In genomic region chr2:180006781-180007579, GRCh38 we compare ENCODE assay signal across 8 cellular contexts. TPM values are rescaled to one million over a fixed set of nuclear protein-coding genes. Genes with fewer than 3 reads are reported as not detected.
DNase-seq lines count a peak whose midpoint lies in the region; ATAC-seq, FAIRE-seq and TF ChIP-seq lines count a peak whose summit lies in the region.

Gene CWC22, minus strand, starts transcription at chr2:180007297. Its CDS starts 13,956 bp downstream, at chr2:179993341.

- FAIRE-seq in RCC 7860 (lab: Jason Lieb, UNC), result peak; percentile 79

- peaks cover 3 to 4% of the 10 kb centered on the region in 2 donors for H3K36me3 Mint-ChIP-seq in activated T-cell treated with anti-CD3 and anti-CD28 coated beads, Interleukin-2, amount 50 U/mL, for 72 hours (ENCODE audit: insufficient read depth in 2 of 2)

- no peaks in the 10 kb centered on the region for H3K27me3 Mint-ChIP-seq in activated T-cell treated with anti-CD3 and anti-CD28 coated beads, Interleukin-2, amount 50 U/mL, for 72 hours (ENCODE audit: low read depth)

- intact Hi-C loops in esophagus muscularis mucosa (cut with DNase I), result loop anchor here (5.0 kb wide), 1 partner anchor 975 kb away; the partner anchor contains the start of gene UBE2E3

- no peaks in the 10 kb centered on the region for H3K9me3 Mint-ChIP-seq in activated T-cell treated with anti-CD3 and anti-CD28 coated beads, Interleukin-2, amount 50 U/mL, for 72 hours

- H3K27ac ChIP-seq in KOPT-K1 (ENCODE audit: low read depth, low read length, poor library complexity, severe bottlenecking) (peak within 1 kb of the TSS; percentile 81), esophagus muscularis mucosa (replicated peaks in 1 of 4) (peak within 1 kb of the TSS; percentile 83 to 93 (median 88)), muscle layer of duodenum (ENCODE audit: low read length) (peak within 1 kb of the TSS; percentile 97)

- no peak for TF ChIP-seq CTCF in esophagus muscularis mucosa (IDR thresholded peaks at IDR 0.05)

- no peak for TF ChIP-seq EP300 in esophagus muscularis mucosa (IDR thresholded peaks at IDR 0.05)

- H3K27me3 ChIP-seq in esophagus muscularis mucosa, result no peaks in the 10 kb centered on the region
- no peaks in the 10 kb centered on the region for H3K27me3 ChIP-seq in muscle layer of duodenum (ENCODE audit: low read depth, low read length)

- H3K4me1 ChIP-seq in esophagus muscularis mucosa, result peaks cover 13 to 32% (median 19%) of the 10 kb centered on the region in 4 donors
- peaks cover 0 to 27% of the 10 kb centered on the region in 2 donors for H3K4me1 ChIP-seq in muscle layer of duodenum (ENCODE audit: control insufficient read depth in 1 of 2, insufficient read depth in 2 of 2, low read length in 2 of 2)

- DNase-seq in DMS79 (lab: John Stamatoyannopoulos, UW) (peak; percentile 86), RCC 7860 (ENCODE audit: low spot score) (peak; percentile 81), esophagus muscularis mucosa (ENCODE audit: extremely low spot score) (peak; percentile 98)
- peak; percentile 83 to 86 for DNase-seq in activated T-cell treated with anti-CD3 and anti-CD28 coated beads, Interleukin-2, amount 50 U/mL, for 72 hours
- DNase-seq in stimulated activated CD8-positive, alpha-beta memory T cell treated with anti-CD3 and anti-CD28 coated beads, Interleukin-7, amount 100 ng/mL, for 4 hours (ENCODE audit: low read depth in 2 of 2), result peak; percentile 75 to 83

- ATAC-seq in GM21786 (IDR thresholded peaks at IDR 0.05; ENCODE audit: unreplicated experiment), result peak; percentile 97
- ATAC-seq in activated T-cell treated with anti-CD3 and anti-CD28 coated beads, Interleukin-2, amount 50 U/mL, for 72 hours (replicated peaks in 1 of 2), result peak; percentile 99

- TF ChIP-seq POLR2A in esophagus muscularis mucosa (IDR thresholded peaks at IDR 0.05; ENCODE audit: low read depth), result no peak

- peaks cover 43% of the 10 kb centered on the region for H3K4me1 Mint-ChIP-seq in activated T-cell treated with anti-CD3 and anti-CD28 coated beads, Interleukin-2, amount 50 U/mL, for 72 hours (ENCODE audit: low read depth)

- peak within 1 kb of the TSS; percentile 70 to 93 (median 82) for H3K4me3 ChIP-seq in esophagus muscularis mucosa
- peak within 1 kb of the TSS; percentile 78 to 84 for H3K4me3 ChIP-seq in muscle layer of duodenum (ENCODE audit: low read depth in 1 of 2, low read length in 2 of 2)

- H3K4me3 Mint-ChIP-seq in activated T-cell treated with anti-CD3 and anti-CD28 coated beads, Interleukin-2, amount 50 U/mL, for 72 hours, result peak within 1 kb of the TSS; percentile 93 to 97

- under 1% methylated on average over 41 of the region's 46 CpGs for WGBS in esophagus muscularis mucosa

- H3K36me3 ChIP-seq in KOPT-K1 (ENCODE audit: insufficient read depth, low read length), result no peaks in the 10 kb centered on the region; the same call in 1 of the 2 replicates
- no peaks in the 10 kb centered on the region for H3K36me3 ChIP-seq in esophagus muscularis mucosa
- peaks cover 0 to 3% of the 10 kb centered on the region in 2 donors for H3K36me3 ChIP-seq in muscle layer of duodenum (ENCODE audit: control insufficient read depth in 1 of 2, insufficient read depth in 2 of 2, low read length in 2 of 2)

- no peaks in the 10 kb centered on the region for H3K9me3 ChIP-seq in KOPT-K1 (ENCODE audit: insufficient read depth, low read length, poor library complexity, severe bottlenecking)
- H3K9me3 ChIP-seq in esophagus muscularis mucosa, result no peaks in the 10 kb centered on the region
- H3K9me3 ChIP-seq in muscle layer of duodenum (ENCODE audit: control insufficient read depth in 1 of 2, low read length in 2 of 2), result no peaks in the 10 kb centered on the region

- peak within 1 kb of the TSS; percentile 100 for H3K27ac Mint-ChIP-seq in activated T-cell treated with anti-CD3 and anti-CD28 coated beads, Interleukin-2, amount 50 U/mL, for 72 hours

RNA-seq across cellular contexts. Expression of gene CWC22, which starts in this region (rescaled TPM):
- 10 to 100 TPM; 28.0 to 33.4 TPM for total RNA-seq in activated T-cell treated with anti-CD3 and anti-CD28 coated beads, Interleukin-2, amount 50 U/mL, for 72 hours
- total RNA-seq in esophagus muscularis mucosa, result 10 to 100 TPM; 20.3 to 27.9 (median 25.5) TPM

Comparison
In these comparisons a context has a peak if more than half of its experiments do, and no peak if none do; other contexts are left out.
1. Peak in every context shown above with its lines: DNase-seq, ATAC-seq, H3K4me3 ChIP-seq and H3K27ac ChIP-seq.